ENCODE assay signal across 24 cellular contexts in the genomic region with DNA sequence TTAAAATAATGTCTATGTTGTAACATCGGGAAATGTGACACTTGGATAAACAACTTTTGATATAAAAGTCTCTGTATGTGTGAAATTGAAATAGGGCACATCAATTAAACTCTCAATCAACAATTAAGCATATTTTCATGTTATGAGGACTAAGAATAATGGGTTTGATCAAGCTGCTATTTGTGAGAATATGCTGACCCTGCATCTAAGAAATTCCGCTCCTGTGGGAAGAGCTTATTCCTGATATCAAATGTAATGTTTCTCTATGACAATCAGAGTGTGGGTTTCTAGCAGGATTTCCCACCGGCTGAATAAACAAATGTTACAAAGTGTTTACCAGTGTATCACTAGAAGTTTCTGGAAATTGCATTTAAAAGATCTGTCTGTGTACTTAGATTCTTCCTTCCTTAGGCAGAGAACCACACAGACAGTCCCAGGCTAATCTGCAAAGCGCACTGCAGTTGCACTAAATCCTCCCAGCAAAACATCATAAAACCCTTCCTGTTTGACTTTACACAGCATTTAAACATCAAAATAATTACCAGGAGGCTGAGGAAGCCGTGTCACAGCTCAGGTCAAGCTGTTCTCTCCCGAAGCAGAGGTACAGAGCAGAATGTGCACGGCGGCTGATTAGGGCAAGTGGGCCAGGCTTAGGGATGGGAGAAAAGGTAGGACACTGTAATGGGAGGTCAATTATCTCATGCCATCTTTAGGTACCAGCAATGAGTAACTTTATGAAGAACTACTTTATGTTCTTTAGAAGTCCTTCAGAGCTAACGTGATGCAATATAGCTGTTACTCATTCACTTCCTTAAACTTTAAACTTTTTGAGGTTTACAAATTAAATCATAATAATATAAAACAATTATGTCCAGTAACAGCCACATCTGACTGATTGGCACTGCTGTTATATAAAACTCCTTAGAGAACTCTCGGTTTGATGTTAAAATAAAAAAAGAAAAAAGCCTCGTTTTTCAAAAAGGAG.
DNase-seq lines count a peak whose midpoint lies in the region; ATAC-seq and TF ChIP-seq lines count a peak whose summit lies in the region.
"Had no signal": no experiment of that assay in that cellular context is flagged by ENCODE, and none has a peak within 500 bp of the region (broad histone marks: within the 10 kb centered on the region; RNA-seq: fewer than 3 reads in every experiment).

No MANE protein-coding gene starts in this region.

- POLR2A ChIA-PET in GM10248 (lab: Yijun Ruan, JAX): no interaction called here

- no peaks in the 10 kb centered on the region for H3K36me3 Mint-ChIP-seq in GM23338 (ENCODE audit: low read depth)
- H3K36me3 Mint-ChIP-seq in nephron (ENCODE audit: low read depth): peaks cover 4% of the 10 kb centered on the region
- H3K36me3 Mint-ChIP-seq: CD14-positive monocyte; mesothelial cell of epicardium; natural killer cell treated with Interleukin-12 subunit alpha and Interleukin-12 subunit beta and Interleukin-15 and Interleukin-18, amount 100 ng/mL, for 72 hours had no signal

- no peaks in the 10 kb centered on the region for H3K4me1 ChIP-seq in GM23338 (ENCODE audit: insufficient read depth)
- peaks cover 3% of the 10 kb centered on the region for H3K4me1 ChIP-seq in testis
- H3K4me1 ChIP-seq: upper lobe of left lung had no signal

- H3K27ac Mint-ChIP-seq in GM23338 (no peak overlapping the region), nephron (peak overlapping the region; percentile 38 to 81 (median 64))
- H3K27ac Mint-ChIP-seq: activated CD8-positive, alpha-beta T cell treated with anti-CD3 and anti-CD28 coated beads, Interleukin-2, amount 10 ng/mL, durations not matched to agents 7 days and 5 days; endodermal cell; mesothelial cell of epicardium; natural killer cell treated with Interleukin-12 subunit alpha and Interleukin-12 subunit beta and Interleukin-15 and Interleukin-18, amount 100 ng/mL, for 72 hours had no signal

- H3K27me3 ChIP-seq in GM23338 (ENCODE audit: insufficient read depth) (no peaks in the 10 kb centered on the region), testis (no peaks in the 10 kb centered on the region)
- H3K27me3 ChIP-seq: brain microvascular endothelial cell, colonic mucosa, upper lobe of left lung had no signal

- H3K9me3 Mint-ChIP-seq in GM23338 (no peaks in the 10 kb centered on the region; the same call in 2 of the 3 replicates), nephron (peaks cover 5% of the 10 kb centered on the region)
- H3K9me3 Mint-ChIP-seq: endodermal cell had no signal

- H3F3A ChIP-seq in GM23338 (replicated peaks; ENCODE audit: low read depth): no peaks in the 10 kb centered on the region

- H3K4me3 Mint-ChIP-seq in GM23338 (no peak overlapping the region), nephron (no peak overlapping the region)
- H3K4me3 Mint-ChIP-seq: activated CD8-positive, alpha-beta T cell treated with anti-CD3 and anti-CD28 coated beads, Interleukin-2, amount 10 ng/mL, durations not matched to agents 7 days and 5 days; CD14-positive monocyte; endodermal cell; mesothelial cell of epicardium; natural killer cell treated with Interleukin-12 subunit alpha and Interleukin-12 subunit beta and Interleukin-15 and Interleukin-18, amount 100 ng/mL, for 72 hours had no signal

- 48 to 54% methylated on average over 11 of the region's 11 CpGs for WGBS in testis, 2 donors

- no peak overlapping the region for H3K4me2 ChIP-seq in GM23338

- no peaks in the 10 kb centered on the region for H3K79me2 ChIP-seq in GM23338 (replicated peaks; ENCODE audit: insufficient read depth)

- H3K4me3 ChIP-seq in GM23338 (no peak overlapping the region), choroid plexus epithelial cell (ENCODE audit: low read depth, low read length) (no peak overlapping the region), testis (no peak overlapping the region)
- H3K4me3 ChIP-seq: colonic mucosa, GM23248, upper lobe of left lung had no signal

- H3K27ac ChIP-seq in GM23338 (ENCODE audit: low read depth): no peak overlapping the region
- H3K27ac ChIP-seq in testis: no peak overlapping the region
- H3K27ac ChIP-seq: brain microvascular endothelial cell, colonic mucosa, GM23248, upper lobe of left lung had no signal

- H3K27me3 Mint-ChIP-seq in GM23338 (ENCODE audit: insufficient read depth, low read depth, poor library complexity) (no peaks in the 10 kb centered on the region), nephron (ENCODE audit: low read depth) (peaks cover 12% of the 10 kb centered on the region)
- H3K27me3 Mint-ChIP-seq: natural killer cell treated with Interleukin-12 subunit alpha and Interleukin-12 subunit beta and Interleukin-15 and Interleukin-18, amount 100 ng/mL, for 72 hours had no signal

- TF ChIP-seq CTCF in GM23338 (conservative IDR thresholded peaks at IDR 0.05; ENCODE audit: low read depth in 2 of 2) (no peak), choroid plexus epithelial cell (conservative IDR thresholded peaks at IDR 0.05; ENCODE audit: low read depth, low read length) (no peak), nephron (IDR thresholded peaks at IDR 0.05; ENCODE audit: unreplicated experiment in 3 of 3) (no peak), testis (IDR thresholded peaks at IDR 0.05) (no peak), GM10248 (IDR thresholded peaks at IDR 0.05; ENCODE audit: control extremely low read depth, extremely low read depth, low read depth, missing control alignments) (no peak)

- intact Hi-C loops in testis (cut with DNase I; ENCODE audit: low total_unique reads): no loop called here

- H2AFZ ChIP-seq in GM23338: peak overlapping the region; percentile 84; the same call in 1 of the 2 replicates
- H2AFZ ChIP-seq: GM23248 had no signal

- H3K4me1 Mint-ChIP-seq in GM23338: peaks cover 2% of the 10 kb centered on the region; the same call in 1 of the 3 replicates
- peaks cover 14% of the 10 kb centered on the region for H3K4me1 Mint-ChIP-seq in nephron
- H3K4me1 Mint-ChIP-seq: CD14-positive monocyte, endodermal cell had no signal

- no peak for DNase-seq in GM23338 (ENCODE audit: low spot score)
- DNase-seq in NCI-H69 (lab: John Stamatoyannopoulos, UW): peak; percentile 12
- DNase-seq in choroid plexus epithelial cell (ENCODE audit: low read depth): peak; percentile 4
- no peak for DNase-seq in NCI-H82 treated with DMSO at 0.1 percent for 48 hours (lab: John Stamatoyannopoulos, UW; ENCODE audit: unreplicated experiment)
- DNase-seq in testis: no peak
- no peak for DNase-seq in GM10248 (ENCODE audit: extremely low spot score)
- DNase-seq: activated CD8-positive, alpha-beta T cell treated with anti-CD3 and anti-CD28 coated beads, Interleukin-2, amount 10 ng/mL, durations not matched to agents 7 days and 5 days; activated T-cell treated with anti-CD3 and anti-CD28 coated beads, Interleukin-2, amount 50 U/mL, for 1 hour; brain microvascular endothelial cell; colonic mucosa; EL; endodermal cell; GM23248; MM.1S; NCI-H1930; upper lobe of left lung had no signal

- no peaks in the 10 kb centered on the region for H3K9me3 ChIP-seq in testis
- H3K9me3 ChIP-seq: colonic mucosa, upper lobe of left lung had no signal

- H3K9me2 ChIP-seq in GM23338 (ENCODE audit: insufficient read depth): no peaks in the 10 kb centered on the region

- CTCF ChIA-PET in GM10248 (lab: Yijun Ruan, JAX): interaction anchor here (1.0 kb wide), 1 partner anchor 11 kb away, joined by 3 read pairs; no protein-coding TSS in a partner anchor

- no peak for TF ChIP-seq POLR2A in testis (IDR thresholded peaks at IDR 0.05)

- H3K36me3 ChIP-seq in GM23338 (ENCODE audit: insufficient read depth) (no peaks in the 10 kb centered on the region), testis (ENCODE audit: low read depth, missing control alignments) (no peaks in the 10 kb centered on the region)
- H3K36me3 ChIP-seq: brain microvascular endothelial cell, colonic mucosa, upper lobe of left lung had no signal

- ATAC-seq in GM23338 (no peak), HG03108 (IDR thresholded peaks at IDR 0.05; ENCODE audit: unreplicated experiment) (no peak)
- ATAC-seq: activated CD8-positive, alpha-beta T cell treated with anti-CD3 and anti-CD28 coated beads, Interleukin-2, amount 10 ng/mL, durations not matched to agents 7 days and 5 days; left lobe of liver; natural killer cell treated with Interleukin-12 subunit alpha and Interleukin-12 subunit beta and Interleukin-15 and Interleukin-18, amount 100 ng/mL, for 72 hours; sciatic nerve; SK-N-SH treated with all-trans-retinoic acid at 6 μM for 48 hours had no signal

- no peaks in the 10 kb centered on the region for H4K20me1 ChIP-seq in GM23338 (replicated peaks; ENCODE audit: insufficient read depth)

Comparison
In these comparisons a context has a peak if more than half of its experiments do, and no peak if none do; other contexts are left out.
1. DNase-seq: peak in NCI-H69 (single experiment) and choroid plexus epithelial cell (single experiment); none in GM23338 (single experiment), NCI-H82 treated with DMSO at 0.1 percent for 48 hours (single experiment), testis (single experiment) and GM10248 (single experiment).